ENCODE assay signal across 20 cellular contexts in genomic region chr2:190261851-190262250, GRCh38.
"Had no signal": no experiment of that assay in that cellular context is flagged by ENCODE, and none has a peak within 500 bp of the region (broad histone marks: within the 10 kb centered on the region; RNA-seq: fewer than 3 reads in every experiment).

No MANE protein-coding gene starts in this region.

- H3K27ac ChIP-seq: RWPE1, SJSA1, SK-N-MC had no signal

- H3K4me3 ChIP-seq: MG63, SJSA1, SK-N-MC had no signal

- H3K9me3 ChIP-seq: SJSA1 had no signal

- DNase-seq: Karpas-422, KG1, MG63, NCI-H1092 treated with DMSO at 0.1 percent for 48 hours, NCI-H1436, NCI-H187, NCI-H2029, NCI-H2081 treated with DMSO at 0.1 percent for 48 hours, NCI-H2171, NCI-H226, NCI-H446, NCI-H510A, NCI-H524 treated with DMSO at 0.1 percent for 48 hours, NCI-H774, PC-3, SIG-M5 had no signal

- ATAC-seq: Panc1, PC-3 had no signal

- H3K27me3 ChIP-seq: MG63, SJSA1 had no signal
